In genomic region chr7:100893910-100894763, GRCh38 we compare ENCODE assay signal across 12 cellular contexts. TPM values are rescaled to one million over a fixed set of nuclear protein-coding genes. Genes with fewer than 3 reads are reported as not detected.
A peak's percentile ranks its signal among the peaks of the same experiment; 100 is the strongest.
DNase-seq lines count a peak whose midpoint lies in the region; ATAC-seq and TF ChIP-seq lines count a peak whose summit lies in the region.
"Had no signal": no experiment of that assay in that cellular context is flagged by ENCODE, and none has a peak within 500 bp of the region (broad histone marks: within the 10 kb centered on the region; RNA-seq: fewer than 3 reads in every experiment).

No MANE protein-coding gene starts in this region.

- TF ChIP-seq POLR2A in gastrocnemius medialis (IDR thresholded peaks at IDR 0.05): no peak

- TF ChIP-seq CTCF in hepatocyte (IDR thresholded peaks at IDR 0.05; ENCODE audit: poor library complexity) (no peak), gastrocnemius medialis (IDR thresholded peaks at IDR 0.05 in 4 of 5, conservative IDR thresholded peaks at IDR 0.05 in 1 of 5) (no peak)

- peak overlapping the region; percentile 100 for H3K4me2 ChIP-seq in hepatocyte

- H3K4me1 Mint-ChIP-seq in T-cell: peaks cover 10 to 28% (median 15%) of the 10 kb centered on the region in 3 donors

- H3K9me3 ChIP-seq in hepatocyte (ENCODE audit: low read depth): no peaks in the 10 kb centered on the region
- no peaks in the 10 kb centered on the region for H3K9me3 ChIP-seq in gastrocnemius medialis
- H3K9me3 ChIP-seq: transverse colon had no signal

- H3K4me1 ChIP-seq in hepatocyte (ENCODE audit: insufficient read depth) (peaks cover 29% of the 10 kb centered on the region), gastrocnemius medialis (peaks cover 18 to 49% of the 10 kb centered on the region in 2 donors)

- H3K79me2 ChIP-seq in hepatocyte: peaks cover under 1% of the 10 kb centered on the region

- H3K27me3 ChIP-seq in hepatocyte: peaks cover 14% of the 10 kb centered on the region
- peaks cover 0 to 6% (median 0%) of the 10 kb centered on the region in 3 donors for H3K27me3 ChIP-seq in gastrocnemius medialis

- CTCF ChIA-PET in T-cell (lab: Charles Lee): interaction anchor here in 1 of 2 donors (0.5 kb wide), 1 partner anchor 249 kb away, joined by 4 read pairs; no protein-coding TSS in a partner anchor

- no peak overlapping the region for H3K27ac Mint-ChIP-seq in T-cell
- H3K27ac Mint-ChIP-seq: activated B cell treated with CpG ODN at 0.5 μM for 24 hours had no signal

- ATAC-seq in gastrocnemius medialis (no peak), T-cell (replicated peaks in 1 of 4) (no peak), GM21360 (IDR thresholded peaks at IDR 0.05; ENCODE audit: unreplicated experiment) (no peak)

- in situ Hi-C loops in gastrocnemius medialis (cut with MboI; ENCODE audit: low sequenced_read_pairs in 4 of 4): loop anchor here in 1 of 4 donors (5.0 kb wide), 1 partner anchor 163 kb away; no protein-coding TSS in a partner anchor

- H3K4me3 ChIP-seq in hepatocyte (no peak overlapping the region), gastrocnemius medialis (peak overlapping the region; percentile 67 to 90 (median 81))

- H3K27ac ChIP-seq in hepatocyte: no peak overlapping the region
- H3K27ac ChIP-seq in gastrocnemius medialis: peak overlapping the region; percentile 82 to 95 (median 91)
- H3K27ac ChIP-seq: epithelial cell of prostate had no signal

- H3K9me2 ChIP-seq in hepatocyte (replicated peaks; ENCODE audit: insufficient read depth): no peaks in the 10 kb centered on the region

- no peaks in the 10 kb centered on the region for H4K20me1 ChIP-seq in hepatocyte (ENCODE audit: insufficient read depth, poor library complexity, severe bottlenecking)

- H3K4me3 Mint-ChIP-seq in T-cell: peak overlapping the region in 1 of 3 donors; percentile 64

- POLR2A ChIA-PET in T-cell (lab: Charles Lee): no interaction called here

- 45% methylated on average over 31 of the region's 41 CpGs for WGBS in hepatocyte (ENCODE audit: low lambda C conversion rate, missing lambda C conversion rate)

- H2AFZ ChIP-seq in hepatocyte: no peak overlapping the region

- no peaks in the 10 kb centered on the region for H3K9me3 Mint-ChIP-seq in T-cell
- H3K9me3 Mint-ChIP-seq: activated B cell treated with CpG ODN at 0.5 μM for 24 hours had no signal

- DNase-seq in NCI-H2227 (lab: John Stamatoyannopoulos, UW; ENCODE audit: unreplicated experiment) (peak; percentile 56), NCI-H2227 treated with DMSO at 0.1 percent for 48 hours (lab: John Stamatoyannopoulos, UW) (no peak), OCI-M2 (lab: John Stamatoyannopoulos, UW; ENCODE audit: unreplicated experiment) (peak; percentile 41), hepatocyte (ENCODE audit: low spot score) (no peak), gastrocnemius medialis (peak in 1 of 2 donors; percentile 27), T-cell (no peak), COLO668 (lab: John Stamatoyannopoulos, UW; ENCODE audit: unreplicated experiment) (no peak)
- DNase-seq: NCI-H774 had no signal

- H3K36me3 Mint-ChIP-seq in T-cell: no peaks in the 10 kb centered on the region

- H3K36me3 ChIP-seq in hepatocyte (replicated peaks; ENCODE audit: insufficient read depth, low read depth) (no peaks in the 10 kb centered on the region), gastrocnemius medialis (no peaks in the 10 kb centered on the region)
- H3K36me3 ChIP-seq: transverse colon had no signal

- H3K27me3 Mint-ChIP-seq in T-cell: peaks cover 31 to 54% of the 10 kb centered on the region in 2 donors

- intact Hi-C loops in gastrocnemius medialis (cut with DNase I; ENCODE audit: low total_unique reads): loop anchor here (2.0 to 10.0 kb wide), 2 partner anchors 191 to 351 kb away; partner anchors contain the start of genes FIS1 and TRIM56

RNA-seq across cellular contexts. Expression of gene ACHE, which starts 1.6 kb away (rescaled TPM):
- 3.2 and 4.6 TPM in 2 replicates for total RNA-seq in hepatocyte
- 16.3 and 18.3 TPM in 2 replicates for polyA plus RNA-seq in hepatocyte
- 10 to 100 TPM in 2 of 4 donors, 1 to 10 TPM in 2; 6.5 to 59.5 (median 11.4) TPM for total RNA-seq in gastrocnemius medialis
- total RNA-seq in T-cell: under 1 TPM; 0.13 to 0.84 (median 0.44) TPM

RNA-seq across cellular contexts. Expression of gene UFSP1, which starts 4.6 kb away (rescaled TPM):
- total RNA-seq in hepatocyte (3.9 TPM in 2 replicates), gastrocnemius medialis (1 to 10 TPM; 2.0 to 7.1 (median 4.0) TPM), T-cell (1 to 10 TPM in 4 of 5 donors, under 1 TPM in 1; 0.50 to 9.0 (median 6.2) TPM)
- 4.2 and 4.3 TPM in 2 replicates for polyA plus RNA-seq in hepatocyte

RNA-seq across cellular contexts. Expression of gene SRRT, which starts 19.2 kb away (rescaled TPM):
- total RNA-seq in hepatocyte (35.8 and 49.1 TPM in 2 replicates), gastrocnemius medialis (10 to 100 TPM; 35.0 to 47.3 (median 39.8) TPM), T-cell (100 to 1,000 TPM; 224 to 308 (median 243) TPM)
- polyA plus RNA-seq in hepatocyte: 91.7 and 135 TPM in 2 replicates

RNA-seq across cellular contexts. Expression of gene TRIP6, which starts 26.9 kb away (rescaled TPM):
- total RNA-seq in hepatocyte (54.0 and 57.5 TPM in 2 replicates), gastrocnemius medialis (1 to 10 TPM; 4.6 to 9.1 (median 7.3) TPM), T-cell (10 to 100 TPM in 2 of 5 donors, 1 to 10 TPM in 3; 5.6 to 14.6 (median 8.8) TPM)
- polyA plus RNA-seq in hepatocyte: 70.3 and 98.9 TPM in 2 replicates

RNA-seq across cellular contexts. Expression of gene SLC12A9, which starts 41.6 kb away (rescaled TPM):
- 15.4 and 21.3 TPM in 2 replicates for total RNA-seq in hepatocyte
- polyA plus RNA-seq in hepatocyte: 17.1 and 23.5 TPM in 2 replicates
- 1 to 10 TPM; 2.5 to 4.3 (median 3.8) TPM for total RNA-seq in gastrocnemius medialis
- total RNA-seq in T-cell: 10 to 100 TPM; 49.9 to 72.6 (median 70.2) TPM

Comparison
In these comparisons a context has a peak if more than half of its experiments do, and no peak if none do; other contexts are left out.
1. DNase-seq: peak in NCI-H2227 (single experiment) and OCI-M2 (single experiment); none in NCI-H2227 treated with DMSO at 0.1 percent for 48 hours (single experiment), hepatocyte (single experiment), T-cell (0 of 34) and COLO668 (single experiment).